In the genomic region with DNA sequence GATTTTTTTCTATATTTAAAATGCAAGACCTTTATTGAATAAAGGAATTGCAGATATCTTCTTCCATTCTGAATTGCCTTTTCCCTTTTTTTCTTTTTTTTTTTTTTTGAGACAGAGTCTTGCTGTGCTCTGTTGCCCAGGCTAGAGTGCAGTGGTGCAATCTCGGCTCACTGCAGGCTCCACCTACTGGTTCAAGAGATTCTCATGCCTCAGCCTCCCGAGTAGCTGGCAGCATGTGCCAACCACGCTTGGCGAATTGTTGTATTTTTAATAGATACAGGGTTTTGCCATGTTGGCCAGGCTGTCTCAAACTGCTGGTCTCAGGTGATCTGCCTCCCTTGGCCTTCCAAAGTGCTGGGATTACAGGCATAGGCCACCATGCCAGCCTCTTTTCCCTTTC, we compare ENCODE assay signal across 16 cellular contexts.
DNase-seq lines count a peak whose midpoint lies in the region; ATAC-seq and TF ChIP-seq lines count a peak whose summit lies in the region.
"Had no signal": no experiment of that assay in that cellular context is flagged by ENCODE, and none has a peak within 500 bp of the region (broad histone marks: within the 10 kb centered on the region; RNA-seq: fewer than 3 reads in every experiment).

No MANE protein-coding gene starts in this region.

- TF ChIP-seq POLR2A in esophagus muscularis mucosa (IDR thresholded peaks at IDR 0.05; ENCODE audit: low read depth): no peak

- H3K4me1 ChIP-seq in left ventricle myocardium inferior (no peaks in the 10 kb centered on the region), esophagus muscularis mucosa (peaks cover 0 to 4% (median 0%) of the 10 kb centered on the region in 4 donors)
- H3K4me1 ChIP-seq: tibial nerve had no signal

- no peaks in the 10 kb centered on the region for H3K27me3 Mint-ChIP-seq in type B pancreatic cell
- H3K27me3 Mint-ChIP-seq in activated CD8-positive, alpha-beta memory T cell treated with anti-CD3 and anti-CD28 coated beads, Interleukin-2, amount 10 ng/mL, durations not matched to agents 7 days and 5 days: no peaks in the 10 kb centered on the region
- no peaks in the 10 kb centered on the region for H3K27me3 Mint-ChIP-seq in activated naive CD8-positive, alpha-beta T cell treated with anti-CD3 and anti-CD28 coated beads, Interleukin-2, amount 50 U/mL, for 24 hours
- H3K27me3 Mint-ChIP-seq: activated naive CD8-positive, alpha-beta T cell; B cell had no signal

- H3K27ac ChIP-seq in left ventricle myocardium inferior (replicated peaks) (no peak overlapping the region), esophagus muscularis mucosa (replicated peaks in 1 of 4) (no peak overlapping the region)
- H3K27ac ChIP-seq: tibial nerve had no signal

- intact Hi-C loops in left ventricle myocardium inferior (cut with micrococcal nuclease) (no loop called here), cardiac septum (cut with DNase I) (no loop called here), esophagus muscularis mucosa (cut with DNase I) (no loop called here)

- no peaks in the 10 kb centered on the region for H3K27me3 ChIP-seq in left ventricle myocardium inferior (ENCODE audit: low read depth)
- no peaks in the 10 kb centered on the region for H3K27me3 ChIP-seq in esophagus muscularis mucosa
- H3K27me3 ChIP-seq: tibial nerve had no signal

- no peak overlapping the region for H3K4me3 Mint-ChIP-seq in type B pancreatic cell
- H3K4me3 Mint-ChIP-seq in activated CD8-positive, alpha-beta memory T cell treated with anti-CD3 and anti-CD28 coated beads, Interleukin-2, amount 10 ng/mL, durations not matched to agents 7 days and 5 days: no peak overlapping the region
- H3K4me3 Mint-ChIP-seq in activated naive CD8-positive, alpha-beta T cell treated with anti-CD3 and anti-CD28 coated beads, Interleukin-2, amount 50 U/mL, for 24 hours: no peak overlapping the region
- H3K4me3 Mint-ChIP-seq: activated naive CD8-positive, alpha-beta T cell; B cell had no signal

- H3K36me3 ChIP-seq in left ventricle myocardium inferior: no peaks in the 10 kb centered on the region
- H3K36me3 ChIP-seq in esophagus muscularis mucosa: no peaks in the 10 kb centered on the region
- H3K36me3 ChIP-seq: tibial nerve had no signal

- H3K4me3 ChIP-seq in left ventricle myocardium inferior (no peak overlapping the region), esophagus muscularis mucosa (no peak overlapping the region)
- H3K4me3 ChIP-seq: GM12878, tibial nerve had no signal

- TF ChIP-seq CTCF in left ventricle myocardium inferior (IDR thresholded peaks at IDR 0.05; ENCODE audit: borderline replicate concordance): peak; percentile 15
- TF ChIP-seq CTCF in esophagus muscularis mucosa (IDR thresholded peaks at IDR 0.05): peak in 2 of 3 experiments; percentile 9 to 17
- TF ChIP-seq CTCF in type B pancreatic cell (conservative IDR thresholded peaks at IDR 0.05): peak; percentile 44

- H3K4me1 Mint-ChIP-seq in type B pancreatic cell (ENCODE audit: unreplicated experiment): no peaks in the 10 kb centered on the region
- no peaks in the 10 kb centered on the region for H3K4me1 Mint-ChIP-seq in activated CD8-positive, alpha-beta memory T cell treated with anti-CD3 and anti-CD28 coated beads, Interleukin-2, amount 10 ng/mL, durations not matched to agents 7 days and 5 days
- no peaks in the 10 kb centered on the region for H3K4me1 Mint-ChIP-seq in activated naive CD8-positive, alpha-beta T cell treated with anti-CD3 and anti-CD28 coated beads, Interleukin-2, amount 50 U/mL, for 24 hours
- H3K4me1 Mint-ChIP-seq: B cell had no signal

- CTCF ChIA-PET in activated CD8-positive, alpha-beta memory T cell treated with anti-CD3 and anti-CD28 coated beads, Interleukin-2, amount 10 ng/mL, durations not matched to agents 7 days and 5 days (lab: Charles Lee): interaction anchor here (0.7 kb wide), 1 partner anchor 186 kb away, joined by 3 read pairs; no protein-coding TSS in a partner anchor

- no peak for ATAC-seq in activated CD8-positive, alpha-beta memory T cell treated with anti-CD3 and anti-CD28 coated beads, Interleukin-2, amount 10 ng/mL, durations not matched to agents 7 days and 5 days
- ATAC-seq in activated naive CD8-positive, alpha-beta T cell treated with anti-CD3 and anti-CD28 coated beads, Interleukin-2, amount 50 U/mL, for 24 hours: no peak
- ATAC-seq: GM12878 had no signal

- H3K27ac Mint-ChIP-seq in type B pancreatic cell: no peak overlapping the region
- no peak overlapping the region for H3K27ac Mint-ChIP-seq in activated CD8-positive, alpha-beta memory T cell treated with anti-CD3 and anti-CD28 coated beads, Interleukin-2, amount 10 ng/mL, durations not matched to agents 7 days and 5 days
- no peak overlapping the region for H3K27ac Mint-ChIP-seq in activated naive CD8-positive, alpha-beta T cell treated with anti-CD3 and anti-CD28 coated beads, Interleukin-2, amount 50 U/mL, for 24 hours
- H3K27ac Mint-ChIP-seq: activated naive CD8-positive, alpha-beta T cell; B cell had no signal

- WGBS in esophagus muscularis mucosa: 83% methylated on average over 4 of the region's 4 CpGs

- no peaks in the 10 kb centered on the region for H3K9me3 Mint-ChIP-seq in type B pancreatic cell
- H3K9me3 Mint-ChIP-seq in activated CD8-positive, alpha-beta memory T cell treated with anti-CD3 and anti-CD28 coated beads, Interleukin-2, amount 10 ng/mL, durations not matched to agents 7 days and 5 days (ENCODE audit: low read depth): no peaks in the 10 kb centered on the region
- H3K9me3 Mint-ChIP-seq in activated naive CD8-positive, alpha-beta T cell treated with anti-CD3 and anti-CD28 coated beads, Interleukin-2, amount 50 U/mL, for 24 hours: no peaks in the 10 kb centered on the region

- TF ChIP-seq EP300 in esophagus muscularis mucosa (IDR thresholded peaks at IDR 0.05): no peak

- no peaks in the 10 kb centered on the region for H3K36me3 Mint-ChIP-seq in type B pancreatic cell
- H3K36me3 Mint-ChIP-seq in activated CD8-positive, alpha-beta memory T cell treated with anti-CD3 and anti-CD28 coated beads, Interleukin-2, amount 10 ng/mL, durations not matched to agents 7 days and 5 days: peaks cover 2% of the 10 kb centered on the region
- no peaks in the 10 kb centered on the region for H3K36me3 Mint-ChIP-seq in activated naive CD8-positive, alpha-beta T cell treated with anti-CD3 and anti-CD28 coated beads, Interleukin-2, amount 50 U/mL, for 24 hours (ENCODE audit: low read depth)
- H3K36me3 Mint-ChIP-seq: activated naive CD8-positive, alpha-beta T cell had no signal

- DNase-seq in left ventricle myocardium inferior (no peak), cardiac septum (ENCODE audit: low spot score) (no peak), NCI-H69 (lab: John Stamatoyannopoulos, UW) (peak; percentile 8), esophagus muscularis mucosa (ENCODE audit: extremely low spot score) (no peak), type B pancreatic cell (ENCODE audit: extremely low spot score, unreplicated experiment) (no peak), AG20443 (ENCODE audit: low spot score) (no peak)
- DNase-seq in activated CD8-positive, alpha-beta memory T cell treated with anti-CD3 and anti-CD28 coated beads, Interleukin-2, amount 10 ng/mL, durations not matched to agents 7 days and 5 days: no peak
- no peak for DNase-seq in activated naive CD8-positive, alpha-beta T cell treated with anti-CD3 and anti-CD28 coated beads, Interleukin-2, amount 50 U/mL, for 24 hours
- DNase-seq: activated CD8-positive, alpha-beta memory T cell treated with anti-CD3 and anti-CD28 coated beads, Interleukin-2, amount 50 U/mL, for 48 hours; central memory CD4-positive, alpha-beta T cell; NCI-H1105 treated with DMSO at 0.1 percent for 48 hours; stimulated activated CD4-positive, alpha-beta T cell treated with anti-CD3 and anti-CD28 coated beads, Interleukin-1b, Interleukin-23, amount 100 ng/mL, for 48 hours had no signal

- H3K9me3 ChIP-seq in left ventricle myocardium inferior (replicated peaks) (no peaks in the 10 kb centered on the region), esophagus muscularis mucosa (no peaks in the 10 kb centered on the region)
- H3K9me3 ChIP-seq: tibial nerve had no signal
